Comparison of ENCODE assay signal across 13 cellular contexts in genomic region chr6:35494161-35494563, GRCh38. TPM values are rescaled to one million over a fixed set of nuclear protein-coding genes. Genes with fewer than 3 reads are reported as not detected.
DNase-seq lines count a peak whose midpoint lies in the region; ATAC-seq and TF ChIP-seq lines count a peak whose summit lies in the region.
"Had no signal": no experiment of that assay in that cellular context is flagged by ENCODE, and none has a peak within 500 bp of the region (broad histone marks: within the 10 kb centered on the region; RNA-seq: fewer than 3 reads in every experiment).

No MANE protein-coding gene starts in this region.

- no peak for TF ChIP-seq CTCF in AG04449 (IDR thresholded peaks at IDR 0.05; ENCODE audit: insufficient read depth, low read length, missing control alignments)
- no peak for TF ChIP-seq CTCF in brain (conservative IDR thresholded peaks at IDR 0.05)
- no peak for TF ChIP-seq CTCF in mesothelial cell of epicardium (IDR thresholded peaks at IDR 0.05; ENCODE audit: unreplicated experiment)
- no peak for TF ChIP-seq CTCF in MM.1S (IDR thresholded peaks at IDR 0.05; ENCODE audit: low read length)

- DNase-seq in AG04449 (ENCODE audit: low read depth, low spot score) (no peak), GM23248 (peak; percentile 35), mesothelial cell of epicardium (ENCODE audit: low spot score in 2 of 2, unreplicated experiment in 2 of 2) (no peak), cerebellar nuclear complex (lab: John Stamatoyannopoulos, UW) (no peak), foreskin melanocyte (no peak), MM.1S (no peak)
- DNase-seq: erythroblast; NCI-H1417 treated with DMSO at 0.1 percent for 48 hours; stimulated activated CD8-positive, alpha-beta memory T cell treated with anti-CD3 and anti-CD28 coated beads, Interleukin-4, amount 100 ng/mL, for 48 hours had no signal

- H3K4me3 ChIP-seq in AG04449 (ENCODE audit: low read depth, low read length) (peak overlapping the region; percentile 77), GM23248 (no peak overlapping the region), MM.1S (ENCODE audit: low read length) (no peak overlapping the region)

- peak overlapping the region in 4 of 5 experiments; percentile 7 to 93 (median 72) for H3K27ac Mint-ChIP-seq in brain
- H3K27ac Mint-ChIP-seq in mesothelial cell of epicardium, result peak overlapping the region; percentile 88

- H3K4me1 ChIP-seq in GM23248 (ENCODE audit: insufficient read depth) (peaks cover 18% of the 10 kb centered on the region), MM.1S (ENCODE audit: low read length) (no peaks in the 10 kb centered on the region)

- no peaks in the 10 kb centered on the region for H3K36me3 Mint-ChIP-seq in brain
- H3K36me3 Mint-ChIP-seq in mesothelial cell of epicardium, result no peaks in the 10 kb centered on the region

- H3K4me1 Mint-ChIP-seq in brain (peaks cover 67% of the 10 kb centered on the region), mesothelial cell of epicardium (peaks cover 68% of the 10 kb centered on the region)

- H3K27ac ChIP-seq in GM23248, result no peak overlapping the region
- no peak overlapping the region for H3K27ac ChIP-seq in MM.1S (ENCODE audit: low read length)
- H3K27ac ChIP-seq: neutrophil had no signal

- H3K9me2 ChIP-seq in GM23248 (ENCODE audit: insufficient read depth) (no peaks in the 10 kb centered on the region), MM.1S (replicated peaks; ENCODE audit: insufficient read depth, low read length) (no peaks in the 10 kb centered on the region)

- in situ Hi-C loops in GM23248 (cut with MboI), result no loop called here

- no peaks in the 10 kb centered on the region for H3K36me3 ChIP-seq in GM23248 (ENCODE audit: low read depth)
- H3K36me3 ChIP-seq in MM.1S (replicated peaks; ENCODE audit: insufficient read depth, low read length), result no peaks in the 10 kb centered on the region
- H3K36me3 ChIP-seq: neutrophil had no signal

- H2AFZ ChIP-seq in GM23248 (no peak overlapping the region), MM.1S (ENCODE audit: low read length) (no peak overlapping the region)

- no peaks in the 10 kb centered on the region for H3K27me3 ChIP-seq in GM23248 (replicated peaks; ENCODE audit: insufficient read depth)
- H3K27me3 ChIP-seq in MM.1S (replicated peaks; ENCODE audit: insufficient read depth, low read length), result peaks cover 23% of the 10 kb centered on the region

- peaks cover 17% of the 10 kb centered on the region for H3K27me3 Mint-ChIP-seq in brain
- H3K27me3 Mint-ChIP-seq in mesothelial cell of epicardium (ENCODE audit: low read depth), result no peaks in the 10 kb centered on the region

- H3K79me2 ChIP-seq in GM23248 (ENCODE audit: insufficient read depth) (peaks cover 75% of the 10 kb centered on the region), MM.1S (ENCODE audit: low read length) (no peaks in the 10 kb centered on the region)

- H3K4me2 ChIP-seq in GM23248 (ENCODE audit: unreplicated experiment) (no peak overlapping the region), MM.1S (ENCODE audit: low read depth, low read length) (no peak overlapping the region)

- H3K9me3 ChIP-seq in GM23248 (ENCODE audit: low read depth) (no peaks in the 10 kb centered on the region), MM.1S (replicated peaks; ENCODE audit: insufficient read depth, low read length) (no peaks in the 10 kb centered on the region)
- H3K9me3 ChIP-seq: neutrophil had no signal

- no peaks in the 10 kb centered on the region for H4K20me1 ChIP-seq in GM23248 (ENCODE audit: insufficient read depth)
- no peaks in the 10 kb centered on the region for H4K20me1 ChIP-seq in MM.1S (ENCODE audit: insufficient read depth, low read length)

- ATAC-seq in GM18519 (IDR thresholded peaks at IDR 0.05; ENCODE audit: low FRiP score, unreplicated experiment), result no peak

- H3K9me3 Mint-ChIP-seq in brain (peaks cover 0 to 2% (median 0%) of the 10 kb centered on the region in 5 experiments), mesothelial cell of epicardium (no peaks in the 10 kb centered on the region)

- POLR2A ChIA-PET in AG04449 (lab: Yijun Ruan, JAX), result interaction anchor here (0.6 to 1.5 kb wide), 2 partner anchors 20 to 21 kb away, joined by 3 read pairs; no protein-coding TSS in a partner anchor

- H3K9ac ChIP-seq in GM23248, result no peak overlapping the region
- no peak overlapping the region for H3K9ac ChIP-seq in MM.1S (ENCODE audit: low read length)

- WGBS in GM23248 (ENCODE audit: low coverage in 1 of 2, low lambda C conversion rate in 2 of 2, missing lambda C conversion rate in 2 of 2), 2 experiments, result 60 to 63% methylated on average over 4 of the region's 4 CpGs

- H3K4me3 Mint-ChIP-seq in brain (peak overlapping the region in 4 of 5 experiments; percentile 27 to 79 (median 43)), mesothelial cell of epicardium (peak overlapping the region; percentile 40)

- H3F3A ChIP-seq in GM23248 (ENCODE audit: insufficient read depth) (no peaks in the 10 kb centered on the region), MM.1S (ENCODE audit: insufficient read depth, low read length) (no peaks in the 10 kb centered on the region)

- CTCF ChIA-PET in AG04449 (lab: Yijun Ruan, JAX), result no interaction called here

RNA-seq across cellular contexts. Expression of gene TEAD3, which starts 2.7 kb away (rescaled TPM):
- 10.5 and 12.0 TPM in 2 replicates for total RNA-seq in GM23248 (2014; rRNA removed; shearing (Covaris generic))
- polyA plus RNA-seq in GM23248 (2016; fragmentation: Nextera tagmentation; extraction: Ambion mirVana), result 6.9 TPM in 2 replicates
- polyA plus RNA-seq in brain (ENCODE audit: insufficient read depth, low read depth, low replicate concordance), result 8.9 TPM
- 88.2 to 91.8 TPM (median 91.4 TPM) in 3 replicates for total RNA-seq in mesothelial cell of epicardium

RNA-seq across cellular contexts. Expression of gene TULP1, which starts 18.5 kb away (rescaled TPM):
- not detected in 2 replicates for total RNA-seq in GM23248 (2014; rRNA removed; shearing (Covaris generic))
- not detected in 2 replicates for polyA plus RNA-seq in GM23248 (2016; fragmentation: Nextera tagmentation; extraction: Ambion mirVana)
- not detected for polyA plus RNA-seq in brain (ENCODE audit: insufficient read depth, low read depth, low replicate concordance)
- total RNA-seq in mesothelial cell of epicardium, result 17.5 to 17.7 TPM (median 17.6 TPM) in 3 replicates
- total RNA-seq: T-helper 1 cell treated with Interleukin-12 subunit alpha and Interleukin-12 subunit beta and Interleukin-4 antibody, amounts not matched to agents 30 ng/mL and 1 ng/mL, for 36 hours had no signal

RNA-seq across cellular contexts. Expression of gene RPL10A, which starts 26.0 kb away (rescaled TPM):
- total RNA-seq in GM23248 (2014; rRNA removed; shearing (Covaris generic)), result 852 and 915 TPM in 2 replicates
- polyA plus RNA-seq in GM23248 (2016; fragmentation: Nextera tagmentation; extraction: Ambion mirVana) (346 and 366 TPM in 2 replicates), brain (ENCODE audit: insufficient read depth, low read depth, low replicate concordance) (1,660 TPM)
- total RNA-seq in mesothelial cell of epicardium, result 1,840 to 1,922 TPM (median 1,906 TPM) in 3 replicates

RNA-seq across cellular contexts. Expression of gene FANCE, which starts 42.0 kb away (rescaled TPM):
- 9.7 and 14.7 TPM in 2 replicates for total RNA-seq in GM23248 (2014; rRNA removed; shearing (Covaris generic))
- polyA plus RNA-seq in GM23248 (2016; fragmentation: Nextera tagmentation; extraction: Ambion mirVana) (3.7 and 4.3 TPM in 2 replicates), brain (ENCODE audit: insufficient read depth, low read depth, low replicate concordance) (20.9 TPM)
- 7.0 to 8.5 TPM (median 8.0 TPM) in 3 replicates for total RNA-seq in mesothelial cell of epicardium

Comparison
In these comparisons a context has a peak if more than half of its experiments do, and no peak if none do; other contexts are left out.
1. RNA of gene TULP1, which starts 18.5 kb away (total RNA-seq): 17.5 to 17.7 TPM in mesothelial cell of epicardium; not detected in GM23248; every median in the first group is over 10 times any median in the second.